Comparison of ENCODE assay signal across 5 cellular contexts in genomic region chr7:66474441-66474840, GRCh38.
"Had no signal": no experiment of that assay in that cellular context is flagged by ENCODE, and none has a peak within 500 bp of the region (broad histone marks: within the 10 kb centered on the region; RNA-seq: fewer than 3 reads in every experiment).

No MANE protein-coding gene starts in this region.

- H3K4me3 ChIP-seq: GM23338, HAP-1 had no signal

- ATAC-seq: GM23338, HCT116, HepG2 had no signal

- DNase-seq: HFFc6 had no signal
